ENCODE assay signal across 30 cellular contexts in genomic region chr7:73585196-73585595, GRCh38. TPM values are rescaled to one million over a fixed set of nuclear protein-coding genes. Genes with fewer than 3 reads are reported as not detected.
DNase-seq lines count a peak whose midpoint lies in the region; ATAC-seq and TF ChIP-seq lines count a peak whose summit lies in the region.
"Had no signal": no experiment of that assay in that cellular context is flagged by ENCODE, and none has a peak within 500 bp of the region (broad histone marks: within the 10 kb centered on the region; RNA-seq: fewer than 3 reads in every experiment).

No MANE protein-coding gene starts in this region.

- intact Hi-C loops in IMR-90 (cut with micrococcal nuclease): no loop called here

- no peak overlapping the region for H4K5ac ChIP-seq in IMR-90 (ENCODE audit: low read depth, low read length)

- H3K36me3 ChIP-seq in IMR-90 (ENCODE audit: control insufficient read depth, insufficient read depth, low read length): no peaks in the 10 kb centered on the region
- no peaks in the 10 kb centered on the region for H3K36me3 ChIP-seq in adipocyte (ENCODE audit: control insufficient read depth, insufficient read depth, low read length, severe bottlenecking)
- H3K36me3 ChIP-seq in osteoblast (ENCODE audit: insufficient read depth, low read length): no peaks in the 10 kb centered on the region
- H3K36me3 ChIP-seq: BLaER1 treated with 17β-estradiol and CSF1 and Interleukin-3, amounts not matched to agents 10 nM and 100 nM; HAP-1 had no signal

- H3K4ac ChIP-seq in IMR-90 (ENCODE audit: low read depth, low read length): no peak overlapping the region

- H2BK15ac ChIP-seq in IMR-90 (ENCODE audit: low read depth, low read length): no peak overlapping the region

- no peak overlapping the region for H4K8ac ChIP-seq in IMR-90 (ENCODE audit: low read depth in 2 of 2, low read length in 2 of 2)

- H3K4me3 ChIP-seq in IMR-90 (ENCODE audit: insufficient read depth, low read depth, low read length): no peak overlapping the region
- no peak overlapping the region for H3K4me3 ChIP-seq in adipocyte (ENCODE audit: low read length)
- no peak overlapping the region for H3K4me3 ChIP-seq in fibroblast of pulmonary artery (replicated peaks; ENCODE audit: low read depth, low read length)
- H3K4me3 ChIP-seq in osteoblast (ENCODE audit: insufficient read depth, low read length): no peak overlapping the region
- H3K4me3 ChIP-seq: BLaER1 treated with 17β-estradiol and CSF1 and Interleukin-3, amounts not matched to agents 10 nM and 100 nM; GM12878; HAP-1; SK-N-MC had no signal

- CTCF ChIA-PET in IMR-90 (lab: Yijun Ruan, JAX): no interaction called here

- TF ChIP-seq RAD21 in IMR-90 (IDR thresholded peaks at IDR 0.05; ENCODE audit: low read length): no peak

- H3K79me2 ChIP-seq in osteoblast (ENCODE audit: insufficient read depth, low read length): no peaks in the 10 kb centered on the region

- BruUV-seq in IMR-90 (replicated peaks; lab: Mats Ljungman, UMichigan): no TSS peak

- no peaks in the 10 kb centered on the region for H3K27me3 ChIP-seq in IMR-90 (ENCODE audit: control insufficient read depth, insufficient read depth, low read length)
- no peaks in the 10 kb centered on the region for H3K27me3 ChIP-seq in adipocyte (replicated peaks; ENCODE audit: control insufficient read depth, insufficient read depth, low read length)
- H3K27me3 ChIP-seq in osteoblast (ENCODE audit: insufficient read depth, low read length): no peaks in the 10 kb centered on the region
- H3K27me3 ChIP-seq: BLaER1 treated with 17β-estradiol and CSF1 and Interleukin-3, amounts not matched to agents 10 nM and 100 nM had no signal

- H3K4me2 ChIP-seq in IMR-90 (ENCODE audit: low read depth, low read length) (no peak overlapping the region), osteoblast (ENCODE audit: insufficient read depth, low read length) (no peak overlapping the region)

- peak overlapping the region; percentile 29; the same call in 1 of the 2 replicates for H3K14ac ChIP-seq in IMR-90 (replicated peaks; ENCODE audit: low read depth, low read length)

- dilution Hi-C loops in IMR-90 (cut with HindIII; ENCODE audit: low sequenced_read_pairs, unreplicated experiment): no loop called here

- H2AK5ac ChIP-seq in IMR-90 (ENCODE audit: low read depth, low read length): no peak overlapping the region

- H3K9me1 ChIP-seq in IMR-90 (ENCODE audit: insufficient read depth, low read length): no peaks in the 10 kb centered on the region

- H3K9me3 ChIP-seq in IMR-90 (ENCODE audit: control insufficient read depth, insufficient read depth, low read length) (no peaks in the 10 kb centered on the region), adipocyte (ENCODE audit: control insufficient read depth, low read length) (no peaks in the 10 kb centered on the region), osteoblast (ENCODE audit: low read depth, low read length) (no peaks in the 10 kb centered on the region)
- H3K9me3 ChIP-seq: HAP-1 had no signal

- no peak for TF ChIP-seq POLR2A in IMR-90 (IDR thresholded peaks at IDR 0.05; ENCODE audit: low read depth, low read length)

- H4K91ac ChIP-seq in IMR-90 (ENCODE audit: insufficient read depth, low read depth, low read length): no peak overlapping the region

- H4K20me1 ChIP-seq in IMR-90 (ENCODE audit: insufficient read depth, low read length) (no peaks in the 10 kb centered on the region), osteoblast (ENCODE audit: insufficient read depth, low read length) (no peaks in the 10 kb centered on the region)
- H4K20me1 ChIP-seq: BLaER1 treated with 17β-estradiol and CSF1 and Interleukin-3, amounts not matched to agents 10 nM and 100 nM had no signal

- H2BK5ac ChIP-seq in IMR-90 (ENCODE audit: low read depth, low read length, poor library complexity, severe bottlenecking): no peak overlapping the region

- no peak overlapping the region for H3K56ac ChIP-seq in IMR-90 (ENCODE audit: extremely low read depth, insufficient read depth, low read length)

- H3K9ac ChIP-seq in IMR-90 (ENCODE audit: low read depth, low read length): no peak overlapping the region
- no peak overlapping the region for H3K9ac ChIP-seq in adipocyte (ENCODE audit: low read length)
- H3K9ac ChIP-seq: BLaER1 treated with 17β-estradiol and CSF1 and Interleukin-3, amounts not matched to agents 10 nM and 100 nM had no signal

- no peak overlapping the region for H2BK120ac ChIP-seq in IMR-90 (ENCODE audit: low read depth, low read length)

- no peak for TF ChIP-seq CTCF in IMR-90 (conservative IDR thresholded peaks at IDR 0.05; ENCODE audit: low read depth, low read length)
- TF ChIP-seq CTCF in fibroblast of pulmonary artery (IDR thresholded peaks at IDR 0.05; ENCODE audit: low read length, missing control alignments): no peak
- TF ChIP-seq CTCF in osteoblast (IDR thresholded peaks at IDR 0.05; ENCODE audit: extremely low read depth, low read depth, low read length): no peak

- no peak overlapping the region for H3K18ac ChIP-seq in IMR-90 (ENCODE audit: low read depth, low read length)

- POLR2A ChIA-PET in IMR-90 (lab: Charles Lee; ENCODE audit: unreplicated experiment): no interaction called here

- DNase-seq in IMR-90 (no peak), adipocyte (ENCODE audit: low read depth) (peak; percentile 53), fibroblast of pulmonary artery (ENCODE audit: low read depth) (peak; percentile 14), osteoblast (ENCODE audit: insufficient read length, low spot score, missing footprints) (no peak), GF-D8 (lab: John Stamatoyannopoulos, UW) (no peak), NCI-H69 (lab: John Stamatoyannopoulos, UW) (no peak)
- DNase-seq: AML-193; CD4-positive, alpha-beta T cell; COR-L47; DMS53; GOT3; HFFc6; Kasumi-1; NCI-H1105 treated with DMSO at 0.1 percent for 48 hours; NCI-H146; NCI-H1930; NCI-H2107; NCI-H446; NCI-H524 treated with DMSO at 0.1 percent for 48 hours; SIG-M5; SW 1271 had no signal

- 68% methylated on average over 2 of the region's 2 CpGs; no CpG with 5 or more reads in 1 of the 2 experiments for WGBS in IMR-90 (ENCODE audit: extremely low coverage in 2 of 2, insufficient read length in 1 of 2), 2 experiments

- ATAC-seq in IMR-90 (ENCODE audit: low read depth) (peak; percentile 58), HG03342 (IDR thresholded peaks at IDR 0.05; ENCODE audit: unreplicated experiment) (no peak), HG02885 (IDR thresholded peaks at IDR 0.05; ENCODE audit: poor library complexity, unreplicated experiment) (no peak)
- ATAC-seq: GM12878 had no signal

- H2AFZ ChIP-seq in IMR-90 (replicated peaks; ENCODE audit: low read length, poor library complexity): peak overlapping the region; percentile 40
- peak overlapping the region; percentile 6 for H2AFZ ChIP-seq in osteoblast (ENCODE audit: low read length)

- H2AK9ac ChIP-seq in IMR-90 (replicated peaks; ENCODE audit: low read depth, low read length, poor library complexity): peak overlapping the region; percentile 44

- H3K4me1 ChIP-seq in IMR-90 (ENCODE audit: control insufficient read depth, insufficient read depth, low read length) (peaks cover 4% of the 10 kb centered on the region; the same call in 1 of the 2 replicates), adipocyte (ENCODE audit: control insufficient read depth, insufficient read depth, low read length) (peaks cover 16% of the 10 kb centered on the region), osteoblast (ENCODE audit: insufficient read depth, low read length) (peaks cover 3% of the 10 kb centered on the region)
- H3K4me1 ChIP-seq: HAP-1 had no signal

- H2BK20ac ChIP-seq in IMR-90 (ENCODE audit: low read depth, low read length): no peak overlapping the region

- no peak overlapping the region for H3K23ac ChIP-seq in IMR-90 (ENCODE audit: low read depth, low read length)

- H3K79me1 ChIP-seq in IMR-90 (ENCODE audit: low read depth in 1 of 2, low read length in 2 of 2): no peaks in the 10 kb centered on the region

- in situ Hi-C loops in IMR-90 (cut with MboI; ENCODE audit: low sequenced_read_pairs): no loop called here

- no peak overlapping the region for H3K27ac ChIP-seq in IMR-90 (ENCODE audit: insufficient read depth, low read length)
- H3K27ac ChIP-seq in osteoblast (ENCODE audit: low read depth, low read length): no peak overlapping the region
- H3K27ac ChIP-seq: BLaER1 treated with 17β-estradiol and CSF1 and Interleukin-3, amounts not matched to agents 10 nM and 100 nM; HL-60; RWPE1; SK-N-MC had no signal

TF ChIP-seq in IMR-90, 13 proteins besides CTCF, POLR2A, EP300 and RAD21 (continues in another document):
- no peak for TF ChIP-seq MAFK (IDR thresholded peaks at IDR 0.05; ENCODE audit: low read depth, low read length)
- peak; percentile 66 for TF ChIP-seq CEBPB (IDR thresholded peaks at IDR 0.05; ENCODE audit: low read depth, low read length)
- TF ChIP-seq NFE2L2 (IDR thresholded peaks at IDR 0.05; ENCODE audit: low read depth, low read length): no peak
- TF ChIP-seq FOS (IDR thresholded peaks at IDR 0.05; ENCODE audit: low read depth, low read length): no peak
- no peak for TF ChIP-seq SMC3 (IDR thresholded peaks at IDR 0.05; ENCODE audit: low read depth, low read length)
- TF ChIP-seq RFX5 (IDR thresholded peaks at IDR 0.05; ENCODE audit: low read depth, low read length): no peak
- TF ChIP-seq, protein P1, sequence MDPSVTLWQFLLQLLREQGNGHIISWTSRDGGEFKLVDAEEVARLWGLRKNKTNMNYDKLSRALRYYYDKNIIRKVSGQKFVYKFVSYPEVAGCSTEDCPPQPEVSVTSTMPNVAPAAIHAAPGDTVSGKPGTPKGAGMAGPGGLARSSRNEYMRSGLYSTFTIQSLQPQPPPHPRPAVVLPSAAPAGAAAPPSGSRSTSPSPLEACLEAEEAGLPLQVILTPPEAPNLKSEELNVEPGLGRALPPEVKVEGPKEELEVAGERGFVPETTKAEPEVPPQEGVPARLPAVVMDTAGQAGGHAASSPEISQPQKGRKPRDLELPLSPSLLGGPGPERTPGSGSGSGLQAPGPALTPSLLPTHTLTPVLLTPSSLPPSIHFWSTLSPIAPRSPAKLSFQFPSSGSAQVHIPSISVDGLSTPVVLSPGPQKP (IDR thresholded peaks at IDR 0.05; ENCODE audit: borderline replicate concordance, low read depth, low read length): no peak

RNA-seq across cellular contexts. Expression of gene TBL2, which starts 6.8 kb away (rescaled TPM):
- total RNA-seq in IMR-90 (2012; rRNA removed) (81.7 and 94.1 TPM in 2 replicates), osteoblast (56.1 and 66.6 TPM in 2 replicates)
- 61.8 and 72.6 TPM in 2 replicates for polyA plus RNA-seq in IMR-90 (2012; rRNA removed)
- 22.3 and 54.6 TPM in 2 replicates for polyA plus RNA-seq in IMR-90 (2012; cell fraction: cytosol; rRNA removed)
- 42.5 and 66.2 TPM in 2 replicates for polyA plus RNA-seq in IMR-90 (2012; cell fraction: nucleus; rRNA removed; ENCODE audit: low replicate concordance)

RNA-seq across cellular contexts. Expression of gene BCL7B, which starts 27.7 kb away (rescaled TPM):
- total RNA-seq in IMR-90 (2012; rRNA removed) (6.1 and 7.2 TPM in 2 replicates), osteoblast (26.8 and 32.9 TPM in 2 replicates)
- polyA plus RNA-seq in IMR-90 (2012; rRNA removed): 51.3 and 62.6 TPM in 2 replicates
- polyA plus RNA-seq in IMR-90 (2012; cell fraction: cytosol; rRNA removed): 50.6 and 52.7 TPM in 2 replicates
- polyA plus RNA-seq in IMR-90 (2012; cell fraction: nucleus; rRNA removed; ENCODE audit: low replicate concordance): 29.2 and 33.8 TPM in 2 replicates

RNA-seq across cellular contexts. Expression of gene MLXIPL, which starts 39.1 kb away (rescaled TPM):
- total RNA-seq in IMR-90 (2012; rRNA removed) (not detected in 2 replicates), osteoblast (0.29 and 0.72 TPM in 2 replicates)
- not detected in 2 replicates for polyA plus RNA-seq in IMR-90 (2012; rRNA removed)
- not detected in 2 replicates for polyA plus RNA-seq in IMR-90 (2012; cell fraction: cytosol; rRNA removed)
- 0.03 TPM in 1 of 2 replicates, not detected in the other for polyA plus RNA-seq in IMR-90 (2012; cell fraction: nucleus; rRNA removed; ENCODE audit: low replicate concordance)
- total RNA-seq: CD4-positive, alpha-beta T cell; HFFc6 had no signal
- polyA plus RNA-seq: AG04450, GM12878 had no signal

Comparison
In these comparisons a context has a peak if more than half of its experiments do, and no peak if none do; other contexts are left out.
1. DNase-seq: peak in adipocyte (single experiment) and fibroblast of pulmonary artery (single experiment); none in IMR-90 (single experiment), osteoblast (single experiment), GF-D8 (single experiment) and NCI-H69 (single experiment).